Comparison of ENCODE assay signal across 19 cellular contexts in genomic region chr16:3587547-3588110, GRCh38. TPM values are rescaled to one million over a fixed set of nuclear protein-coding genes. Genes with fewer than 3 reads are reported as not detected.
A peak's percentile ranks its signal among the peaks of the same experiment; 100 is the strongest.
DNase-seq lines count a peak whose midpoint lies in the region; ATAC-seq and TF ChIP-seq lines count a peak whose summit lies in the region.
"Had no signal": no experiment of that assay in that cellular context is flagged by ENCODE, and none has a peak within 500 bp of the region (broad histone marks: within the 10 kb centered on the region; RNA-seq: fewer than 3 reads in every experiment).

No MANE protein-coding gene starts in this region.

- no peaks in the 10 kb centered on the region for H3K27me3 ChIP-seq in foreskin keratinocyte
- H3K27me3 ChIP-seq: colonic mucosa, gastrocnemius medialis, spleen, upper lobe of right lung had no signal

- TF ChIP-seq CTCF in GM10266 (IDR thresholded peaks at IDR 0.05; ENCODE audit: control insufficient read depth, insufficient read depth, low read depth, missing control alignments) (no peak), foreskin keratinocyte (conservative IDR thresholded peaks at IDR 0.05) (no peak)

- peak; percentile 58 for ATAC-seq in GM21529 (IDR thresholded peaks at IDR 0.05; ENCODE audit: unreplicated experiment)
- peak; percentile 54 for ATAC-seq in HG03571 (IDR thresholded peaks at IDR 0.05; ENCODE audit: unreplicated experiment)
- ATAC-seq in foreskin keratinocyte: peak; percentile 14
- no peak for ATAC-seq in GM18873 (IDR thresholded peaks at IDR 0.05; ENCODE audit: low FRiP score, unreplicated experiment)
- ATAC-seq: activated CD4-positive, CD25-positive, alpha-beta regulatory T cell treated with anti-CD3 and anti-CD28 coated beads, Interleukin-2, amount 50 U/mL, for 24 hours; gastrocnemius medialis; upper lobe of right lung had no signal

- no peak overlapping the region for H3K27ac ChIP-seq in foreskin keratinocyte
- H3K27ac ChIP-seq: colonic mucosa, gastrocnemius medialis, upper lobe of right lung had no signal

- DNase-seq in GM10266 (ENCODE audit: extremely low spot score): peak; percentile 58
- DNase-seq in foreskin keratinocyte: peak in 1 of 2 donors; percentile 15
- DNase-seq in NCI-H1930 (lab: John Stamatoyannopoulos, UW): no peak
- no peak for DNase-seq in NCI-H2081 (lab: John Stamatoyannopoulos, UW)
- DNase-seq in DMS53 treated with DMSO at 0.1 percent for 48 hours (lab: John Stamatoyannopoulos, UW; ENCODE audit: unreplicated experiment): no peak
- DNase-seq: colonic mucosa; gastrocnemius medialis; GF-D8; NCI-H2029; NCI-H69; RPMI8226; spleen; stimulated activated naive CD4-positive, alpha-beta T cell; upper lobe of right lung had no signal

- no peaks in the 10 kb centered on the region for H3K4me1 ChIP-seq in foreskin keratinocyte
- H3K4me1 ChIP-seq: colonic mucosa, gastrocnemius medialis had no signal

RNA-seq across cellular contexts. Expression of gene NLRC3, which starts 10.4 kb away (rescaled TPM):
- not detected in 2 replicates for total RNA-seq in foreskin keratinocyte
- polyA plus RNA-seq in foreskin keratinocyte: not detected in 2 replicates
- total RNA-seq: M059J had no signal

RNA-seq across cellular contexts. Expression of gene SLX4, which starts 23.8 kb away (rescaled TPM):
- 7.4 and 7.6 TPM in 2 replicates for total RNA-seq in foreskin keratinocyte
- polyA plus RNA-seq in foreskin keratinocyte: 2.0 and 2.4 TPM in 2 replicates
